Comparison of ENCODE assay signal across 9 cellular contexts in the genomic region with DNA sequence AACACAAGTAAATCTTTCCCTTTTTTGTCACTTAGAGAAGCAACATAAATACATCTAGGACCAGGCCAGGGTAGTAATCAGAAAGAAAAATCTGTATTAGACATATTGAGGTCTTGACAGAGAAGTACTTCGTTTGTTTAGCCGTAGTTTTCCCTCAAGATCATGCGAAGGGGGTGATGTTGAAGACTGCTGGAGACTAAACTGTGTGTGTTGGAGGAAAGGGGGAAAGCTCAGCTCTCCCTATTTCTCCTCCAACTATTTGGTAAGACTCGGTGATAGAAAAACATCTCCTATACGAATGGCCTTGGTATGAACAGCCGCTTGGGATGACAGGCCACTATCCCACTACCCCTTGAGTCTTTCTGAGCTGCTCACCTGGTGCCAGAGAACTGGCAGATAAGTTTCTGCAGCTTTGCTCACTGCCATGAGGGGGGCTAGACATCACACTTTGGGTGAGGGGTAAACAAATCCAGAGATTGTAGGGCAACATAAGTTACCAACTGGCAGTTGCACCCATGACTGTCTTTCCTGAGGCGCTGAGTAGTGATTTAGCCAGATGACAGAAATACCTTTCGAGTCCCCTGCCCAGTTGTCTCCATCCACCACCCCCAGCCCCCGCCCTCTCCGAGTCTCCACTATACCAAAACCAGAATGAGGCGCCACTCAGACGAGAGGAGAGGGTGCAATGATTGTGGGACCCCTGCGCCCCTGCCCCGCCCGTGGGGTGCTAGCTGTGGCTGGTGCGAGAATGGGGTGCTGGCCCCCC. TPM values are rescaled to one million over a fixed set of nuclear protein-coding genes. Genes with fewer than 3 reads are reported as not detected.
A peak's percentile ranks its signal among the peaks of the same experiment; 100 is the strongest.
DNase-seq lines count a peak whose midpoint lies in the region; ATAC-seq lines count a peak whose summit lies in the region.
"Had no signal": no experiment of that assay in that cellular context is flagged by ENCODE, and none has a peak within 500 bp of the region (broad histone marks: within the 10 kb centered on the region; RNA-seq: fewer than 3 reads in every experiment).

No MANE protein-coding gene starts in this region.

- no peak for ATAC-seq in activated CD8-positive, alpha-beta memory T cell treated with anti-CD3 and anti-CD28 coated beads, Interleukin-2, amount 10 ng/mL, durations not matched to agents 7 days and 5 days
- no peak for ATAC-seq in activated T-helper 17 cell treated with anti-CD3 and anti-CD28 coated beads, Interleukin-2, amount 50 U/mL, for 72 hours (replicated peaks)
- ATAC-seq in HG02870 (IDR thresholded peaks at IDR 0.05; ENCODE audit: unreplicated experiment), result no peak
- no peak for ATAC-seq in GM19455 (IDR thresholded peaks at IDR 0.05; ENCODE audit: unreplicated experiment)

- CTCF ChIA-PET in activated CD8-positive, alpha-beta memory T cell treated with anti-CD3 and anti-CD28 coated beads, Interleukin-2, amount 10 ng/mL, durations not matched to agents 7 days and 5 days (lab: Charles Lee), result interaction anchor here (0.6 to 4.3 kb wide), 17 partner anchors 8 to 150 kb away, joined by 3 to 40 read pairs (median 6); partner anchors contain the start of genes CD27 and TAPBPL

- peak overlapping the region; percentile 94 for H3K27ac Mint-ChIP-seq in activated CD8-positive, alpha-beta memory T cell treated with anti-CD3 and anti-CD28 coated beads, Interleukin-2, amount 10 ng/mL, durations not matched to agents 7 days and 5 days
- H3K27ac Mint-ChIP-seq in activated T-helper 17 cell treated with anti-CD3 and anti-CD28 coated beads, Interleukin-2, amount 50 U/mL, for 72 hours, result peak overlapping the region; percentile 90
- H3K27ac Mint-ChIP-seq in immature natural killer cell, result peak overlapping the region; percentile 31 to 96 (median 87)

- H3K36me3 Mint-ChIP-seq in activated CD8-positive, alpha-beta memory T cell treated with anti-CD3 and anti-CD28 coated beads, Interleukin-2, amount 10 ng/mL, durations not matched to agents 7 days and 5 days, result peaks cover 41% of the 10 kb centered on the region
- H3K36me3 Mint-ChIP-seq in activated T-helper 17 cell treated with anti-CD3 and anti-CD28 coated beads, Interleukin-2, amount 50 U/mL, for 72 hours (ENCODE audit: low read depth), result peaks cover 62% of the 10 kb centered on the region
- H3K36me3 Mint-ChIP-seq in immature natural killer cell, result peaks cover 7 to 9% (median 8%) of the 10 kb centered on the region in 3 donors

- H3K27ac ChIP-seq in temporal lobe (ENCODE audit: low read depth, low read length), result peak overlapping the region; percentile 82

- H3K27me3 Mint-ChIP-seq in activated CD8-positive, alpha-beta memory T cell treated with anti-CD3 and anti-CD28 coated beads, Interleukin-2, amount 10 ng/mL, durations not matched to agents 7 days and 5 days, result peaks cover 7% of the 10 kb centered on the region
- H3K27me3 Mint-ChIP-seq in activated T-helper 17 cell treated with anti-CD3 and anti-CD28 coated beads, Interleukin-2, amount 50 U/mL, for 72 hours, result no peaks in the 10 kb centered on the region
- peaks cover 2 to 12% (median 9%) of the 10 kb centered on the region in 3 donors for H3K27me3 Mint-ChIP-seq in immature natural killer cell (ENCODE audit: low read depth in 3 of 3)

- H3K9me3 Mint-ChIP-seq in activated CD8-positive, alpha-beta memory T cell treated with anti-CD3 and anti-CD28 coated beads, Interleukin-2, amount 10 ng/mL, durations not matched to agents 7 days and 5 days (ENCODE audit: low read depth), result no peaks in the 10 kb centered on the region
- H3K9me3 Mint-ChIP-seq in activated T-helper 17 cell treated with anti-CD3 and anti-CD28 coated beads, Interleukin-2, amount 50 U/mL, for 72 hours, result no peaks in the 10 kb centered on the region
- no peaks in the 10 kb centered on the region for H3K9me3 Mint-ChIP-seq in immature natural killer cell

- no peak for DNase-seq in activated CD8-positive, alpha-beta memory T cell treated with anti-CD3 and anti-CD28 coated beads, Interleukin-2, amount 10 ng/mL, durations not matched to agents 7 days and 5 days
- no peak for DNase-seq in activated CD8-positive, alpha-beta memory T cell treated with anti-CD3 and anti-CD28 coated beads for 24 hours
- DNase-seq in immature natural killer cell, result no peak
- DNase-seq in pons (ENCODE audit: low spot score), result no peak

- H3K4me1 Mint-ChIP-seq in activated CD8-positive, alpha-beta memory T cell treated with anti-CD3 and anti-CD28 coated beads, Interleukin-2, amount 10 ng/mL, durations not matched to agents 7 days and 5 days, result peaks cover 57% of the 10 kb centered on the region
- peaks cover 33% of the 10 kb centered on the region for H3K4me1 Mint-ChIP-seq in activated T-helper 17 cell treated with anti-CD3 and anti-CD28 coated beads, Interleukin-2, amount 50 U/mL, for 72 hours
- H3K4me1 Mint-ChIP-seq in immature natural killer cell, result peaks cover 42 to 61% of the 10 kb centered on the region in 2 donors

- H3K4me3 Mint-ChIP-seq in activated CD8-positive, alpha-beta memory T cell treated with anti-CD3 and anti-CD28 coated beads, Interleukin-2, amount 10 ng/mL, durations not matched to agents 7 days and 5 days, result peak overlapping the region; percentile 87
- peak overlapping the region; percentile 79 for H3K4me3 Mint-ChIP-seq in activated T-helper 17 cell treated with anti-CD3 and anti-CD28 coated beads, Interleukin-2, amount 50 U/mL, for 72 hours
- H3K4me3 Mint-ChIP-seq in immature natural killer cell, result peak overlapping the region; percentile 87 to 93 (median 91)

RNA-seq across cellular contexts. Expression of gene VAMP1, which starts 0.7 kb away (rescaled TPM):
- total RNA-seq in activated CD8-positive, alpha-beta memory T cell treated with anti-CD3 and anti-CD28 coated beads, Interleukin-2, amount 10 ng/mL, durations not matched to agents 7 days and 5 days, result 10 to 100 TPM; 49.2 to 59.1 TPM
- 10 to 100 TPM; 19.9 to 81.8 TPM for total RNA-seq in activated T-helper 17 cell treated with anti-CD3 and anti-CD28 coated beads, Interleukin-2, amount 50 U/mL, for 72 hours
- 1 to 10 TPM; 7.8 to 9.7 (median 8.4) TPM for polyA plus RNA-seq in immature natural killer cell
- total RNA-seq in temporal lobe, result 0.98 TPM

RNA-seq across cellular contexts. Expression of gene TAPBPL, which starts 17.9 kb away (rescaled TPM):
- total RNA-seq in activated CD8-positive, alpha-beta memory T cell treated with anti-CD3 and anti-CD28 coated beads, Interleukin-2, amount 10 ng/mL, durations not matched to agents 7 days and 5 days, result 10 to 100 TPM; 49.1 to 53.0 TPM
- total RNA-seq in activated T-helper 17 cell treated with anti-CD3 and anti-CD28 coated beads, Interleukin-2, amount 50 U/mL, for 72 hours, result 10 to 100 TPM; 24.1 to 28.2 TPM
- 100 to 1,000 TPM; 205 to 276 (median 259) TPM for polyA plus RNA-seq in immature natural killer cell
- total RNA-seq in temporal lobe, result 0.98 TPM

RNA-seq across cellular contexts. Expression of gene MRPL51, which starts 23.3 kb away (rescaled TPM):
- total RNA-seq in activated CD8-positive, alpha-beta memory T cell treated with anti-CD3 and anti-CD28 coated beads, Interleukin-2, amount 10 ng/mL, durations not matched to agents 7 days and 5 days, result 100 to 1,000 TPM; 191 to 271 TPM
- total RNA-seq in activated T-helper 17 cell treated with anti-CD3 and anti-CD28 coated beads, Interleukin-2, amount 50 U/mL, for 72 hours, result 100 to 1,000 TPM; 262 to 317 TPM
- 100 to 1,000 TPM; 240 to 280 (median 248) TPM for polyA plus RNA-seq in immature natural killer cell
- total RNA-seq in temporal lobe, result 39.8 TPM

RNA-seq across cellular contexts. Expression of gene NCAPD2, which starts 24.1 kb away (rescaled TPM):
- 100 to 1,000 TPM; 173 to 200 TPM for total RNA-seq in activated CD8-positive, alpha-beta memory T cell treated with anti-CD3 and anti-CD28 coated beads, Interleukin-2, amount 10 ng/mL, durations not matched to agents 7 days and 5 days
- total RNA-seq in activated T-helper 17 cell treated with anti-CD3 and anti-CD28 coated beads, Interleukin-2, amount 50 U/mL, for 72 hours, result 100 to 1,000 TPM; 167 to 176 TPM
- polyA plus RNA-seq in immature natural killer cell, result 10 to 100 TPM; 23.3 to 50.5 (median 24.0) TPM
- 11.6 TPM for total RNA-seq in temporal lobe

RNA-seq across cellular contexts. Expression of gene CD27, which starts 25.0 kb away (rescaled TPM):
- 10 to 100 TPM; 44.9 to 67.3 TPM for total RNA-seq in activated CD8-positive, alpha-beta memory T cell treated with anti-CD3 and anti-CD28 coated beads, Interleukin-2, amount 10 ng/mL, durations not matched to agents 7 days and 5 days
- total RNA-seq in activated T-helper 17 cell treated with anti-CD3 and anti-CD28 coated beads, Interleukin-2, amount 50 U/mL, for 72 hours, result 10 to 100 TPM; 21.1 to 42.1 TPM
- 10 to 100 TPM; 17.0 to 28.5 (median 25.4) TPM for polyA plus RNA-seq in immature natural killer cell
- 0.25 TPM for total RNA-seq in temporal lobe
- total RNA-seq: dermis microvascular lymphatic vessel endothelial cell had no signal

Comparison
In these comparisons a context has a peak if more than half of its experiments do, and no peak if none do; other contexts are left out.
1. RNA of gene VAMP1, which starts 0.7 kb away (total RNA-seq): 19.9 to 81.8 TPM in activated T-helper 17 cell treated with anti-CD3 and anti-CD28 coated beads, Interleukin-2, amount 50 U/mL, for 72 hours and 49.2 to 59.1 TPM in activated CD8-positive, alpha-beta memory T cell treated with anti-CD3 and anti-CD28 coated beads, Interleukin-2, amount 10 ng/mL, durations not matched to agents 7 days and 5 days; 0.98 TPM in temporal lobe (single experiment); every median in the first group is over 10 times any median in the second.
2. RNA of gene TAPBPL, which starts 17.9 kb away (total RNA-seq): 49.1 to 53.0 TPM in activated CD8-positive, alpha-beta memory T cell treated with anti-CD3 and anti-CD28 coated beads, Interleukin-2, amount 10 ng/mL, durations not matched to agents 7 days and 5 days and 24.1 to 28.2 TPM in activated T-helper 17 cell treated with anti-CD3 and anti-CD28 coated beads, Interleukin-2, amount 50 U/mL, for 72 hours; 0.98 TPM in temporal lobe (single experiment); every median in the first group is over 10 times any median in the second.
3. Peak in every context shown above with its lines, with median percentiles within 50 percentile points of each other: H3K27ac Mint-ChIP-seq and H3K4me3 Mint-ChIP-seq.